23 cellular contexts compared by ENCODE assay signal in genomic region chr10:109430844-109431243, GRCh38.
"Had no signal": no experiment of that assay in that cellular context is flagged by ENCODE, and none has a peak within 500 bp of the region (broad histone marks: within the 10 kb centered on the region; RNA-seq: fewer than 3 reads in every experiment).

No MANE protein-coding gene starts in this region.

- H3K9me3 Mint-ChIP-seq: activated naive CD4-positive, alpha-beta T cell treated with anti-CD3 and anti-CD28 coated beads for 36 hours; activated naive CD8-positive, alpha-beta T cell treated with anti-CD3 and anti-CD28 coated beads, Interleukin-2, amount 10 ng/mL, durations not matched to agents 7 days and 5 days had no signal

- H3K4me1 ChIP-seq: body of pancreas, colonic mucosa, esophagus squamous epithelium, left lung, lower lobe of right lung, right lobe of liver, testis, upper lobe of left lung, vagina had no signal

- H3K27me3 Mint-ChIP-seq: activated CD4-positive, alpha-beta T cell treated with anti-CD3 and anti-CD28 coated beads for 36 hours; activated naive CD8-positive, alpha-beta T cell treated with anti-CD3 and anti-CD28 coated beads, Interleukin-2, amount 10 ng/mL, durations not matched to agents 7 days and 5 days; naive thymus-derived CD8-positive, alpha-beta T cell had no signal

- ATAC-seq: activated CD4-positive, alpha-beta T cell treated with anti-CD3 and anti-CD28 coated beads for 36 hours; body of pancreas; left lung; lower lobe of right lung; naive thymus-derived CD8-positive, alpha-beta T cell; right lobe of liver; stimulated activated naive CD8-positive, alpha-beta T cell treated with anti-CD3 and anti-CD28 coated beads, Interleukin-15, Interleukin-2, amounts not matched to agents 100 U/mL and 50 U/mL, for 24 hours had no signal

- H3K36me3 ChIP-seq: colonic mucosa, esophagus squamous epithelium, left lung, lower lobe of right lung, right lobe of liver, upper lobe of left lung, vagina had no signal

- H3K4me1 Mint-ChIP-seq: activated CD4-positive, alpha-beta T cell treated with anti-CD3 and anti-CD28 coated beads for 36 hours; activated naive CD8-positive, alpha-beta T cell treated with anti-CD3 and anti-CD28 coated beads, Interleukin-2, amount 10 ng/mL, durations not matched to agents 7 days and 5 days; naive thymus-derived CD8-positive, alpha-beta T cell had no signal

- H3K27ac ChIP-seq: body of pancreas, colonic mucosa, epithelial cell of prostate, esophagus squamous epithelium, left lung, lower lobe of right lung, right lobe of liver, testis, upper lobe of left lung, vagina had no signal

- H3K4me3 ChIP-seq: body of pancreas, colonic mucosa, esophagus squamous epithelium, left lung, lower lobe of right lung, right lobe of liver, testis, upper lobe of left lung, vagina had no signal

- H3K36me3 Mint-ChIP-seq: activated naive CD8-positive, alpha-beta T cell treated with anti-CD3 and anti-CD28 coated beads, Interleukin-2, amount 10 ng/mL, durations not matched to agents 7 days and 5 days; naive thymus-derived CD8-positive, alpha-beta T cell had no signal

- H3K27ac Mint-ChIP-seq: activated CD4-positive, alpha-beta T cell treated with anti-CD3 and anti-CD28 coated beads for 36 hours; activated naive CD4-positive, alpha-beta T cell treated with anti-CD3 and anti-CD28 coated beads for 36 hours; activated naive CD8-positive, alpha-beta T cell treated with anti-CD3 and anti-CD28 coated beads, Interleukin-2, amount 10 ng/mL, durations not matched to agents 7 days and 5 days; naive thymus-derived CD8-positive, alpha-beta T cell had no signal

- H3K9me3 ChIP-seq: body of pancreas, colonic mucosa, esophagus squamous epithelium, left lung, lower lobe of right lung, right lobe of liver, testis, upper lobe of left lung, vagina had no signal

- DNase-seq: activated CD4-positive, alpha-beta T cell treated with anti-CD3 and anti-CD28 coated beads for 36 hours; activated CD4-positive, CD25-positive, alpha-beta regulatory T cell; activated effector memory CD4-positive, alpha-beta T cell treated with Interleukin-2 at 50 U/mL for 16 hours; activated naive CD4-positive, alpha-beta T cell treated with anti-CD3 and anti-CD28 coated beads for 36 hours; activated naive CD8-positive, alpha-beta T cell treated with anti-CD3 and anti-CD28 coated beads, Interleukin-2, amount 10 ng/mL, durations not matched to agents 7 days and 5 days; amygdala; body of pancreas; cerebellar nuclear complex; colonic mucosa; effector CD8-positive, alpha-beta T cell; esophagus squamous epithelium; foreskin melanocyte; left lung; lower lobe of right lung; naive thymus-derived CD8-positive, alpha-beta T cell; posterior cingulate gyrus; right lobe of liver; stimulated activated CD4-positive, alpha-beta T cell treated with anti-CD3 and anti-CD28 coated beads, Interleukin-2, amount 100 ng/mL, for 48 hours; stimulated activated naive CD8-positive, alpha-beta T cell treated with anti-CD3 and anti-CD28 coated beads, Interleukin-15, Interleukin-2, amounts not matched to agents 100 U/mL and 50 U/mL, for 24 hours; testis; upper lobe of left lung had no signal

- H3K27me3 ChIP-seq: body of pancreas, colonic mucosa, esophagus squamous epithelium, left lung, right lobe of liver, testis, upper lobe of left lung, vagina had no signal

- H3K4me3 Mint-ChIP-seq: activated CD4-positive, alpha-beta T cell treated with anti-CD3 and anti-CD28 coated beads for 36 hours; activated naive CD4-positive, alpha-beta T cell treated with anti-CD3 and anti-CD28 coated beads for 36 hours; activated naive CD8-positive, alpha-beta T cell treated with anti-CD3 and anti-CD28 coated beads, Interleukin-2, amount 10 ng/mL, durations not matched to agents 7 days and 5 days; naive thymus-derived CD8-positive, alpha-beta T cell had no signal
